Comparison of ENCODE assay signal across 1 cellular context in genomic region chr7:127392182-127392565, GRCh38.
TF ChIP-seq lines count a peak whose summit lies in the region.

No MANE protein-coding gene starts in this region.

TF ChIP-seq in GM23338, 12 proteins besides CTCF, POLR2A, EP300 and RAD21 (continued from another document):
- TF ChIP-seq ZNF462 (CRISPR knock-in tag; IDR thresholded peaks at IDR 0.05) = no peak
- TF ChIP-seq POLR2AphosphoS5 (IDR thresholded peaks at IDR 0.05; ENCODE audit: low read depth) = no peak
- no peak for TF ChIP-seq EZH2phosphoT487 (IDR thresholded peaks at IDR 0.05; ENCODE audit: unreplicated experiment)
- TF ChIP-seq STAT1 (IDR thresholded peaks at IDR 0.05; ENCODE audit: unreplicated experiment) = no peak
